ENCODE assay signal across 1 cellular context in the genomic region with DNA sequence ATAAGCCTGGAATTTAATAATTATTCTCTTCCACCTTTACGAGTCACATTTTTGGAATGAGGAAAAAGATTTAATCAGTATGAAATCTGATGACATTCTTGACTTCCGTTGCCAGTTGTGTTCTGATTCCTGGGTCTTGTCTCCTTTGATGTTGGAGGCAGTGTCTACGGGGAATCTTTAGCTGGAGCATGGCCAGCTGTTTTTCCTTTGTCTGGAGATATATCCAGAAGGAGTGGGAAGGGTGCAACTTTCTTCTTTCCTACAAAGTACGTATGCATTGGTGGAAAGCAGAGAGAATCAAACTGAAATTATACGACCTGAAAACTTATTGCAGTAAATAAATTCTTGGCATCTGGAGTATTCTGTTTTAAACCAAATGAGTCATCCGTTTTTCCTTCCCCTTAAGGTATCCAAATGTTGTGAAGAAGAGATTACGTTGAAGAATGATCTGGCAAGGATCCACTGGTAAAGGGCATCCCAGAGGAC.
TF ChIP-seq lines count a peak whose summit lies in the region.

No MANE protein-coding gene starts in this region.

TF ChIP-seq in HCT116, 20 proteins besides CTCF, POLR2A, EP300 and RAD21:
- no peak for TF ChIP-seq ZNF274 (IDR thresholded peaks at IDR 0.05; ENCODE audit: low read depth, low read length)
- peak; percentile 85 for TF ChIP-seq TCF7L2 (IDR thresholded peaks at IDR 0.05; ENCODE audit: borderline replicate concordance, extremely low read depth, insufficient read depth, insufficient read length)
- no peak for TF ChIP-seq SIN3A (IDR thresholded peaks at IDR 0.05; ENCODE audit: low read depth)
- 0 out of 2 replicates have a peak, but pooled peaks have one; percentile 46 for TF ChIP-seq SRF (IDR thresholded peaks at IDR 0.05; ENCODE audit: low read depth)
- peak; percentile 46; the same call in 1 of the 2 replicates for TF ChIP-seq FOSL1 (IDR thresholded peaks at IDR 0.05; ENCODE audit: low read depth)
- peak; percentile 50 for TF ChIP-seq JUND (IDR thresholded peaks at IDR 0.05)
- TF ChIP-seq CBX3 (IDR thresholded peaks at IDR 0.05; ENCODE audit: low read depth): 0 out of 2 replicates have a peak, but pooled peaks have one; percentile 13
- TF ChIP-seq EZH2phosphoT487 (IDR thresholded peaks at IDR 0.05; ENCODE audit: borderline replicate concordance): no peak
- TF ChIP-seq SP1 (IDR thresholded peaks at IDR 0.05; ENCODE audit: low read depth): peak; percentile 52
TF ChIP-seq in HCT116: peak in this region for 6.
